Comparison of ENCODE assay signal across 24 cellular contexts in genomic region chr3:157092219-157092618, GRCh38.
A peak's percentile ranks its signal among the peaks of the same experiment; 100 is the strongest.
DNase-seq lines count a peak whose midpoint lies in the region; ATAC-seq and TF ChIP-seq lines count a peak whose summit lies in the region.
"Had no signal": no experiment of that assay in that cellular context is flagged by ENCODE, and none has a peak within 500 bp of the region (broad histone marks: within the 10 kb centered on the region; RNA-seq: fewer than 3 reads in every experiment).

No MANE protein-coding gene starts in this region.

- H3K36me3 ChIP-seq in right atrium auricular region (no peaks in the 10 kb centered on the region), tibial artery (no peaks in the 10 kb centered on the region)
- H3K36me3 ChIP-seq: colonic mucosa, esophagus squamous epithelium, gastrocnemius medialis, ovary, WERI-Rb-1 had no signal

- H3K36me3 Mint-ChIP-seq in T-helper 17 cell (ENCODE audit: low read depth): peaks cover 3% of the 10 kb centered on the region

- ATAC-seq in left cardiac atrium: no peak
- ATAC-seq in T-helper 17 cell: no peak
- ATAC-seq: effector memory CD8-positive, alpha-beta T cell; gastrocnemius medialis; stimulated activated naive B cell treated with anti-CD40 and anti-IgM and Interleukin-4, amounts not matched to agents 10 μg/mL and 1 μg/mL and 100 μg/mL, for 72 hours had no signal

- TF ChIP-seq CTCF in right atrium auricular region (IDR thresholded peaks at IDR 0.05) (no peak), tibial artery (IDR thresholded peaks at IDR 0.05) (no peak)

- H3K27me3 ChIP-seq in right atrium auricular region (no peaks in the 10 kb centered on the region), tibial artery (no peaks in the 10 kb centered on the region)
- H3K27me3 ChIP-seq: colonic mucosa, esophagus squamous epithelium, gastrocnemius medialis, ovary had no signal

- H3K27ac Mint-ChIP-seq in T-helper 17 cell: peak overlapping the region; percentile 56
- H3K27ac Mint-ChIP-seq: effector memory CD8-positive, alpha-beta T cell; stimulated activated naive B cell treated with anti-CD40 and anti-IgM and Interleukin-4, amounts not matched to agents 10 μg/mL and 1 μg/mL and 100 μg/mL, for 72 hours had no signal

- peaks cover 11% of the 10 kb centered on the region for H3K27me3 Mint-ChIP-seq in T-helper 17 cell

- H3K9me3 ChIP-seq in right atrium auricular region (no peaks in the 10 kb centered on the region), T-helper 17 cell (ENCODE audit: control insufficient read depth, low read length, poor library complexity, severe bottlenecking) (no peaks in the 10 kb centered on the region), tibial artery (no peaks in the 10 kb centered on the region)
- H3K9me3 ChIP-seq: colonic mucosa, esophagus squamous epithelium, gastrocnemius medialis, ovary had no signal

- intact Hi-C loops in left cardiac atrium (cut with DNase I): loop anchor here in 1 of 2 donors (2.0 kb wide), 1 partner anchor 37 kb away; no protein-coding TSS in a partner anchor
- intact Hi-C loops in tibial artery (cut with DNase I; ENCODE audit: low total_unique reads): no loop called here

- H3K4me1 ChIP-seq in right atrium auricular region (peaks cover 0 to 53% of the 10 kb centered on the region in 2 donors), tibial artery (peaks cover 0 to 34% (median 18%) of the 10 kb centered on the region in 4 donors)

- no peak overlapping the region for H3K4me3 Mint-ChIP-seq in T-helper 17 cell
- H3K4me3 Mint-ChIP-seq: effector memory CD8-positive, alpha-beta T cell; stimulated activated naive B cell treated with anti-CD40 and anti-IgM and Interleukin-4, amounts not matched to agents 10 μg/mL and 1 μg/mL and 100 μg/mL, for 72 hours had no signal

- H3K4me3 ChIP-seq in right atrium auricular region: peak overlapping the region; percentile 40 to 62
- no peak overlapping the region for H3K4me3 ChIP-seq in tibial artery
- H3K4me3 ChIP-seq: colonic mucosa, esophagus squamous epithelium, gastrocnemius medialis, ovary had no signal

- H3K27ac ChIP-seq in right atrium auricular region: peak overlapping the region; percentile 99 to 100
- H3K27ac ChIP-seq in tibial artery: peak overlapping the region; percentile 99
- H3K27ac ChIP-seq: C4-2B, colonic mucosa, esophagus squamous epithelium, gastrocnemius medialis, ovary, WERI-Rb-1 had no signal

- peaks cover 32% of the 10 kb centered on the region for H3K4me1 Mint-ChIP-seq in T-helper 17 cell

- DNase-seq in right atrium auricular region (ENCODE audit: low spot score): no peak
- no peak for DNase-seq in left cardiac atrium
- no peak for DNase-seq in T-helper 17 cell
- peak; percentile 72 for DNase-seq in islet precursor cell
- no peak for DNase-seq in tibial artery
- DNase-seq in activated T-cell treated with anti-CD3 and anti-CD28 coated beads, Interleukin-2, amount 50 U/mL, for 48 hours: no peak
- no peak for DNase-seq in medulla oblongata (ENCODE audit: extremely low spot score)
- no peak for DNase-seq in A172 (ENCODE audit: low spot score)
- DNase-seq: activated CD4-positive, alpha-beta T cell treated with anti-CD3 and anti-CD28 coated beads, Interleukin-2, amount 50 U/mL, for 1 hour; activated gamma-delta T cell; colonic mucosa; effector memory CD8-positive, alpha-beta T cell; esophagus squamous epithelium; gastrocnemius medialis; mammary epithelial cell; NCI-H2081; NCI-H82; ovary; retina; stimulated activated CD4-positive, alpha-beta T cell treated with anti-CD3 and anti-CD28 coated beads, Interleukin-4, amount 100 ng/mL, for 1 hour; stimulated activated naive B cell treated with anti-CD40 and anti-IgM and Interleukin-4, amounts not matched to agents 10 μg/mL and 1 μg/mL and 100 μg/mL, for 72 hours; T-helper 9 cell; WERI-Rb-1 had no signal

Comparison
In these comparisons a context has a peak if more than half of its experiments do, and no peak if none do; other contexts are left out.
1. H3K4me3 ChIP-seq: peak in right atrium auricular region (2 of 2); none in tibial artery (0 of 2).